In genomic region chr5:25553082-25553481, GRCh38 we compare ENCODE assay signal across 20 cellular contexts.
"Had no signal": no experiment of that assay in that cellular context is flagged by ENCODE, and none has a peak within 500 bp of the region (broad histone marks: within the 10 kb centered on the region; RNA-seq: fewer than 3 reads in every experiment).

No MANE protein-coding gene starts in this region.

- H3K4me3 ChIP-seq: SJSA1 had no signal

- H3K27ac ChIP-seq: SJSA1 had no signal

- H3K36me3 ChIP-seq: SJSA1 had no signal

- H3K9ac ChIP-seq: SK-N-SH had no signal

- DNase-seq: Kasumi-1, KG1, MM.1S, NCI-H1092 treated with DMSO at 0.1 percent for 48 hours, NCI-H1417 treated with DMSO at 0.1 percent for 48 hours, NCI-H146, NCI-H1694 treated with DMSO at 0.1 percent for 48 hours, NCI-H1930, NCI-H2081 treated with DMSO at 0.1 percent for 48 hours, NCI-H2171, NCI-H2227 treated with DMSO at 0.1 percent for 48 hours, NCI-H526 treated with DMSO at 0.1 percent for 48 hours, NCI-H774, Right ventricle myocardium superior, RPMI8226, SIG-M5, SK-N-SH, SW 1271, T-cell had no signal

- H3K9me3 ChIP-seq: SJSA1, SK-N-SH had no signal
